In genomic region chr2:12883911-12884310, GRCh38 we compare ENCODE assay signal across 1 cellular context.
TF ChIP-seq lines count a peak whose summit lies in the region.

No MANE protein-coding gene starts in this region.

TF ChIP-seq in K562, 482 proteins besides CTCF, POLR2A, EP300 and RAD21 (continued from another document):
- TF ChIP-seq ZHX1 (conservative IDR thresholded peaks at IDR 0.05; ENCODE audit: low read length) (no peak), SPI1 (IDR thresholded peaks at IDR 0.05; ENCODE audit: borderline replicate concordance, low read depth, low read length) (0 out of 2 replicates have a peak, but pooled peaks have one; percentile 9), RBM14 (IDR thresholded peaks at IDR 0.05; ENCODE audit: borderline replicate concordance, insufficient read depth, low read depth, low read length) (no peak), ZNF57 (CRISPR knock-in tag; IDR thresholded peaks at IDR 0.05) (no peak), HDAC3 (IDR thresholded peaks at IDR 0.05; ENCODE audit: borderline replicate concordance, partially characterized antibody) (no peak), HES1 (IDR thresholded peaks at IDR 0.05; ENCODE audit: low read depth) (no peak)
TF ChIP-seq in K562: peak in this region for 2.
